In genomic region chr11:2532704-2533641, GRCh38 we compare ENCODE assay signal across 8 cellular contexts.
DNase-seq lines count a peak whose midpoint lies in the region; ATAC-seq and TF ChIP-seq lines count a peak whose summit lies in the region.

No MANE protein-coding gene starts in this region.

- no peak overlapping the region for H3K9ac ChIP-seq in rectal smooth muscle tissue (ENCODE audit: low read length)

- peak; percentile 74 for ATAC-seq in HG02763 (IDR thresholded peaks at IDR 0.05; ENCODE audit: unreplicated experiment)

- no peak for TF ChIP-seq POLR2A in vagina (IDR thresholded peaks at IDR 0.05)

- peaks cover 0 to 3% of the 10 kb centered on the region in 2 donors for H3K4me1 ChIP-seq in ascending aorta
- no peaks in the 10 kb centered on the region for H3K4me1 ChIP-seq in rectal smooth muscle tissue (ENCODE audit: control insufficient read depth, insufficient read depth, low read length)
- H3K4me1 ChIP-seq in vagina = peaks cover 16% of the 10 kb centered on the region

- H3K9me3 ChIP-seq in ascending aorta (no peaks in the 10 kb centered on the region), vagina (no peaks in the 10 kb centered on the region)

- DNase-seq in GF-D8 (lab: John Stamatoyannopoulos, UW) (peak; percentile 35), NCI-H2029 (lab: John Stamatoyannopoulos, UW) (peak; percentile 79), T-helper 22 cell (ENCODE audit: low read depth) (peak; percentile 68), ascending aorta (ENCODE audit: low spot score in 2 of 2) (peak; percentile 38 to 93), hepatic stellate cell (ENCODE audit: low spot score) (peak; percentile 89), vagina (ENCODE audit: extremely low spot score in 2 of 2) (no peak)

- H3K36me3 ChIP-seq in ascending aorta (no peaks in the 10 kb centered on the region), rectal smooth muscle tissue (ENCODE audit: control insufficient read depth, insufficient read depth, low read length) (no peaks in the 10 kb centered on the region), vagina (no peaks in the 10 kb centered on the region)

- intact Hi-C loops in ascending aorta (cut with DNase I) = loop anchor here (1.0 to 5.0 kb wide), 4 partner anchors 226 to 359 kb away; no protein-coding TSS in a partner anchor
- intact Hi-C loops in vagina (cut with DNase I) = loop anchor here (2.0 to 10.0 kb wide), 2 partner anchors 328 to 358 kb away; no protein-coding TSS in a partner anchor

- TF ChIP-seq CTCF in ascending aorta (IDR thresholded peaks at IDR 0.05) = peak; percentile 98 to 99 (median 98)
- peak; percentile 99 to 100 (median 100) for TF ChIP-seq CTCF in vagina (IDR thresholded peaks at IDR 0.05)

- H3K27me3 ChIP-seq in ascending aorta (no peaks in the 10 kb centered on the region), rectal smooth muscle tissue (ENCODE audit: control insufficient read depth, insufficient read depth, low read length) (no peaks in the 10 kb centered on the region), vagina (no peaks in the 10 kb centered on the region)

- H3K4me3 ChIP-seq in ascending aorta = peak overlapping the region; percentile 34 to 45
- H3K4me3 ChIP-seq in rectal smooth muscle tissue (ENCODE audit: low read length) = peak overlapping the region; percentile 30
- H3K4me3 ChIP-seq in vagina = peak overlapping the region in 1 of 2 donors; percentile 23

- H3K27ac ChIP-seq in ascending aorta = no peak overlapping the region
- no peak overlapping the region for H3K27ac ChIP-seq in rectal smooth muscle tissue (ENCODE audit: low read depth, low read length)
- H3K27ac ChIP-seq in vagina = peak overlapping the region; percentile 65

Comparison
In these comparisons a context has a peak if more than half of its experiments do, and no peak if none do; other contexts are left out.
1. DNase-seq: peak in GF-D8 (single experiment), NCI-H2029 (single experiment), T-helper 22 cell (single experiment), ascending aorta (2 of 2) and hepatic stellate cell (single experiment); none in vagina (0 of 2).